ENCODE assay signal across 9 cellular contexts in genomic region chr2:169933124-169933711, GRCh38.
A peak's percentile ranks its signal among the peaks of the same experiment; 100 is the strongest.
DNase-seq lines count a peak whose midpoint lies in the region; ATAC-seq and TF ChIP-seq lines count a peak whose summit lies in the region.
"Had no signal": no experiment of that assay in that cellular context is flagged by ENCODE, and none has a peak within 500 bp of the region (broad histone marks: within the 10 kb centered on the region; RNA-seq: fewer than 3 reads in every experiment).

No MANE protein-coding gene starts in this region.

- no peaks in the 10 kb centered on the region for H3K9me3 ChIP-seq in CD4-positive, CD25-positive, alpha-beta regulatory T cell (ENCODE audit: control insufficient read depth in 2 of 2, low read length in 2 of 2)
- H3K9me3 ChIP-seq in SU-DHL-6 (ENCODE audit: insufficient read depth, low read length) (no peaks in the 10 kb centered on the region), spleen (no peaks in the 10 kb centered on the region)

- H3K27me3 Mint-ChIP-seq in CD4-positive, CD25-positive, alpha-beta regulatory T cell = no peaks in the 10 kb centered on the region

- H4K20me1 ChIP-seq in SU-DHL-6 (ENCODE audit: low read depth, low read length) = no peaks in the 10 kb centered on the region

- WGBS in spleen, 5 donors = 52 to 80% (median 57%) methylated on average over 2 of the region's 2 CpGs

- no peak overlapping the region for H2AFZ ChIP-seq in SU-DHL-6 (ENCODE audit: low read depth, low read length, severe bottlenecking)

- ATAC-seq in CD4-positive, CD25-positive, alpha-beta regulatory T cell (ENCODE audit: low read depth in 2 of 2) = no peak
- peak; percentile 68 for ATAC-seq in GM19395 (IDR thresholded peaks at IDR 0.05; ENCODE audit: unreplicated experiment)

- no peak overlapping the region for H3K4me3 ChIP-seq in CD4-positive, CD25-positive, alpha-beta regulatory T cell (ENCODE audit: low read depth, low read length)
- H3K4me3 ChIP-seq in LNCaP clone FGC (ENCODE audit: low read depth, low read length) (no peak overlapping the region), SU-DHL-6 (ENCODE audit: insufficient read depth, low read length, poor library complexity, severe bottlenecking) (no peak overlapping the region), spleen (no peak overlapping the region)

- no peak for TF ChIP-seq POLR2A in spleen (IDR thresholded peaks at IDR 0.05)

- no peak overlapping the region for H3K4me2 ChIP-seq in SU-DHL-6 (ENCODE audit: low read depth, low read length, poor library complexity, severe bottlenecking)

- H3K36me3 ChIP-seq in CD4-positive, CD25-positive, alpha-beta regulatory T cell (ENCODE audit: control insufficient read depth, insufficient read depth, low read length) = peaks cover 13% of the 10 kb centered on the region
- H3K36me3 ChIP-seq in SU-DHL-6 (ENCODE audit: low read length) = peaks cover 9% of the 10 kb centered on the region; the same call in 1 of the 2 replicates
- peaks cover 0 to 72% (median 4%) of the 10 kb centered on the region in 6 donors for H3K36me3 ChIP-seq in spleen

- peak overlapping the region in 1 of 3 donors; percentile 71 for H3K27ac Mint-ChIP-seq in CD4-positive, CD25-positive, alpha-beta regulatory T cell

- no peaks in the 10 kb centered on the region for H3K9me3 Mint-ChIP-seq in CD4-positive, CD25-positive, alpha-beta regulatory T cell

- intact Hi-C loops in spleen (cut with DNase I; ENCODE audit: low total_unique reads) = no loop called here

- peaks cover 0 to 23% (median 5%) of the 10 kb centered on the region in 4 donors for H3K4me1 Mint-ChIP-seq in CD4-positive, CD25-positive, alpha-beta regulatory T cell

- peak in 2 of 3 donors; percentile 6 to 49 for DNase-seq in CD4-positive, CD25-positive, alpha-beta regulatory T cell
- DNase-seq in LNCaP clone FGC (ENCODE audit: low read depth) (peak; percentile 31), germinal center (ENCODE audit: low spot score) (peak; percentile 7), spleen (no peak)
- DNase-seq in stimulated activated CD4-positive, alpha-beta T cell treated with anti-CD3 and anti-CD28 coated beads, Interleukin-12 subunit alpha, Interleukin-12 subunit beta, amount 100 ng/mL, for 4 hours = no peak
- DNase-seq in activated CD4-positive, alpha-beta T cell treated with anti-CD3 and anti-CD28 coated beads for 4 hours = no peak
- DNase-seq: left cardiac atrium had no signal

- no peaks in the 10 kb centered on the region for H3K4me1 ChIP-seq in CD4-positive, CD25-positive, alpha-beta regulatory T cell (ENCODE audit: control insufficient read depth, insufficient read depth, low read length, poor library complexity, severe bottlenecking)
- no peaks in the 10 kb centered on the region for H3K4me1 ChIP-seq in spleen

- H3K4me3 Mint-ChIP-seq in CD4-positive, CD25-positive, alpha-beta regulatory T cell = no peak overlapping the region

- H3K79me2 ChIP-seq in SU-DHL-6 (ENCODE audit: insufficient read depth, low read length) = no peaks in the 10 kb centered on the region

- no peak overlapping the region for H3K27ac ChIP-seq in CD4-positive, CD25-positive, alpha-beta regulatory T cell (ENCODE audit: insufficient read depth, low read length, poor library complexity, severe bottlenecking)
- H3K27ac ChIP-seq in SU-DHL-6 (ENCODE audit: low read depth, low read length) (no peak overlapping the region), spleen (no peak overlapping the region)

- H3F3A ChIP-seq in SU-DHL-6 (ENCODE audit: insufficient read depth) = peaks cover 3% of the 10 kb centered on the region; the same call in 1 of the 2 replicates

- H3K9me2 ChIP-seq in SU-DHL-6 (replicated peaks; ENCODE audit: insufficient read depth, low read length) = no peaks in the 10 kb centered on the region

- H3K27me3 ChIP-seq in CD4-positive, CD25-positive, alpha-beta regulatory T cell (ENCODE audit: control insufficient read depth, insufficient read depth, low read length) = no peaks in the 10 kb centered on the region
- no peaks in the 10 kb centered on the region for H3K27me3 ChIP-seq in SU-DHL-6 (ENCODE audit: low read length)
- no peaks in the 10 kb centered on the region for H3K27me3 ChIP-seq in spleen (replicated peaks in 1 of 7)

- peaks cover 45% of the 10 kb centered on the region for H3K36me3 Mint-ChIP-seq in CD4-positive, CD25-positive, alpha-beta regulatory T cell

- TF ChIP-seq CTCF in LNCaP clone FGC (IDR thresholded peaks at IDR 0.05; ENCODE audit: control insufficient read depth, extremely low read depth, insufficient read depth) (peak; percentile 80), SU-DHL-6 (IDR thresholded peaks at IDR 0.05; ENCODE audit: insufficient read depth, low read length, poor library complexity, severe bottlenecking) (peak; percentile 23), spleen (IDR thresholded peaks at IDR 0.05 in 8 of 11, conservative IDR thresholded peaks at IDR 0.05 in 3 of 11) (peak in 7 of 11 experiments; percentile 25 to 69 (median 54))

- no peak overlapping the region for H3K9ac ChIP-seq in SU-DHL-6 (ENCODE audit: low read length)

Comparison
In these comparisons a context has a peak if more than half of its experiments do, and no peak if none do; other contexts are left out.
1. DNase-seq: peak in CD4-positive, CD25-positive, alpha-beta regulatory T cell (2 of 3), LNCaP clone FGC (single experiment) and germinal center (single experiment); none in spleen (single experiment), stimulated activated CD4-positive, alpha-beta T cell treated with anti-CD3 and anti-CD28 coated beads, Interleukin-12 subunit alpha, Interleukin-12 subunit beta, amount 100 ng/mL, for 4 hours (single experiment) and activated CD4-positive, alpha-beta T cell treated with anti-CD3 and anti-CD28 coated beads for 4 hours (0 of 2).
2. CTCF ChIP-seq: peak in every context shown above with its lines; median percentile 80 in LNCaP clone FGC; 54 in spleen; 23 in SU-DHL-6.